Comparison of ENCODE assay signal across 28 cellular contexts in genomic region chr10:65618125-65618524, GRCh38.
DNase-seq lines count a peak whose midpoint lies in the region; ATAC-seq and TF ChIP-seq lines count a peak whose summit lies in the region.
"Had no signal": no experiment of that assay in that cellular context is flagged by ENCODE, and none has a peak within 500 bp of the region (broad histone marks: within the 10 kb centered on the region; RNA-seq: fewer than 3 reads in every experiment).

No MANE protein-coding gene starts in this region.

- TF ChIP-seq POLR2A in breast epithelium (IDR thresholded peaks at IDR 0.05) = no peak

- peaks cover 15% of the 10 kb centered on the region for H3K9me3 Mint-ChIP-seq in MCF 10A (ENCODE audit: unreplicated experiment)

- BruUV-seq in MCF 10A (replicated peaks; lab: Mats Ljungman, UMichigan) = no TSS peak

- H3K4me1 Mint-ChIP-seq in MCF 10A (ENCODE audit: insufficient read depth, unreplicated experiment) = peaks cover 9% of the 10 kb centered on the region
- H3K4me1 Mint-ChIP-seq: CD14-positive monocyte; CD8-positive, alpha-beta memory T cell had no signal

- H3K4me3 ChIP-seq in breast epithelium (no peak overlapping the region), fibroblast of villous mesenchyme (ENCODE audit: low read depth, low read length) (no peak overlapping the region)
- H3K4me3 ChIP-seq: GM23248, K562, MG63 had no signal

- no peaks in the 10 kb centered on the region for H3K4me1 ChIP-seq in breast epithelium
- H3K4me1 ChIP-seq: BE2C had no signal

- no peaks in the 10 kb centered on the region for H3K27me3 ChIP-seq in breast epithelium
- H3K27me3 ChIP-seq: BE2C, MG63 had no signal

- H3K27ac ChIP-seq in breast epithelium = no peak overlapping the region
- H3K27ac ChIP-seq: 22Rv1, GM23248, RWPE1 had no signal

- H3K9me3 ChIP-seq in breast epithelium = peaks cover 0 to 17% of the 10 kb centered on the region in 2 donors
- H3K9me3 ChIP-seq: BE2C, MG63 had no signal

- POLR2A ChIA-PET in MCF 10A (lab: Yijun Ruan, JAX) = no interaction called here

- no peaks in the 10 kb centered on the region for H3K27me3 Mint-ChIP-seq in MCF 10A (ENCODE audit: insufficient read depth, unreplicated experiment)
- H3K27me3 Mint-ChIP-seq: CD8-positive, alpha-beta memory T cell had no signal

- DNase-seq in MCF 10A (ENCODE audit: unreplicated experiment) (peak; percentile 1), breast epithelium (ENCODE audit: low spot score in 2 of 2) (no peak), dermis blood vessel endothelial cell (peak; percentile 40), fibroblast of villous mesenchyme (ENCODE audit: low read depth) (peak; percentile 9), NOMO-1 treated with dmso at 0.1 percent for 144 hours (lab: John Stamatoyannopoulos, UW; ENCODE audit: unreplicated experiment) (no peak), HuH-7.5 (ENCODE audit: low spot score) (no peak)
- DNase-seq: BE2C; Calu3; CD8-positive, alpha-beta memory T cell; DMS153; DND-41; GM23248; H7; Kasumi-1; MG63; NCI-H2029; NCI-H446; NCI-H524 treated with DMSO at 0.1 percent for 48 hours; NCI-H82; NK-92 treated with Interleukin-12 subunit alpha and Interleukin-12 subunit beta, amount 100 ng/mL, for 24 hours; SHP77 had no signal

- CTCF ChIA-PET in MCF 10A (lab: Yijun Ruan, JAX) = interaction anchor here (0.6 to 0.7 kb wide), 3 partner anchors 59 to 1569 kb away, joined by 3 to 4 read pairs (median 4); no protein-coding TSS in a partner anchor

- no peak overlapping the region for H3K4me3 Mint-ChIP-seq in MCF 10A (ENCODE audit: unreplicated experiment)
- H3K4me3 Mint-ChIP-seq: CD14-positive monocyte; CD8-positive, alpha-beta memory T cell had no signal

- TF ChIP-seq CTCF in MCF 10A (IDR thresholded peaks at IDR 0.05; ENCODE audit: unreplicated experiment) (no peak), breast epithelium (IDR thresholded peaks at IDR 0.05) (no peak), fibroblast of villous mesenchyme (IDR thresholded peaks at IDR 0.05; ENCODE audit: insufficient read depth, low read depth, low read length) (no peak)

- peak overlapping the region; percentile 31 for H3K27ac Mint-ChIP-seq in MCF 10A (ENCODE audit: low read depth, unreplicated experiment)
- H3K27ac Mint-ChIP-seq: CD14-positive monocyte; CD8-positive, alpha-beta memory T cell had no signal

- no peaks in the 10 kb centered on the region for H3K36me3 ChIP-seq in breast epithelium
- H3K36me3 ChIP-seq: BE2C, MG63 had no signal

- intact Hi-C loops in MCF 10A (cut with micrococcal nuclease) = no loop called here
- intact Hi-C loops in breast epithelium (cut with DNase I; ENCODE audit: low total_unique reads) = no loop called here

- no peaks in the 10 kb centered on the region for H3K36me3 Mint-ChIP-seq in MCF 10A (ENCODE audit: insufficient read depth, unreplicated experiment)
- H3K36me3 Mint-ChIP-seq: CD8-positive, alpha-beta memory T cell had no signal

- ATAC-seq in HG03469 (IDR thresholded peaks at IDR 0.05; ENCODE audit: unreplicated experiment) (no peak), GM21825 (IDR thresholded peaks at IDR 0.05; ENCODE audit: unreplicated experiment) (no peak)
- ATAC-seq: K562, Panc1 had no signal

Comparison
In these comparisons a context has a peak if more than half of its experiments do, and no peak if none do; other contexts are left out.
1. DNase-seq: peak in MCF 10A (single experiment), dermis blood vessel endothelial cell (single experiment) and fibroblast of villous mesenchyme (single experiment); none in breast epithelium (0 of 2), NOMO-1 treated with dmso at 0.1 percent for 144 hours (single experiment) and HuH-7.5 (single experiment).